15 cellular contexts compared by ENCODE assay signal in genomic region chr3:146117406-146118285, GRCh38. TPM values are rescaled to one million over a fixed set of nuclear protein-coding genes. Genes with fewer than 3 reads are reported as not detected.
DNase-seq lines count a peak whose midpoint lies in the region; ATAC-seq and TF ChIP-seq lines count a peak whose summit lies in the region.
"Had no signal": no experiment of that assay in that cellular context is flagged by ENCODE, and none has a peak within 500 bp of the region (broad histone marks: within the 10 kb centered on the region; RNA-seq: fewer than 3 reads in every experiment).

No MANE protein-coding gene starts in this region.

- H3K4me1 ChIP-seq in endocrine pancreas (ENCODE audit: control insufficient read depth, insufficient read depth, low read length) (peaks cover 25% of the 10 kb centered on the region), mesenchymal stem cell (ENCODE audit: control insufficient read depth, insufficient read depth, low read depth, low read length) (no peaks in the 10 kb centered on the region), spleen (no peaks in the 10 kb centered on the region)

- DNase-seq in AG09319 (ENCODE audit: extremely low read depth, low read depth) (peak; percentile 78), LNCaP clone FGC (ENCODE audit: low read depth) (peak; percentile 41), mesenchymal stem cell (peak; percentile 93), NCI-H345 treated with DMSO at 0.1 percent for 48 hours (lab: John Stamatoyannopoulos, UW; ENCODE audit: unreplicated experiment) (no peak), GM13977 (ENCODE audit: low spot score) (no peak), spleen (no peak)
- DNase-seq: activated CD4-positive, alpha-beta T cell treated with anti-CD3 and anti-CD28 coated beads for 4 hours; CD4-positive, alpha-beta T cell; NCI-H1105; NCI-H524 treated with DMSO at 0.1 percent for 48 hours; stomach had no signal

- intact Hi-C loops in spleen (cut with DNase I; ENCODE audit: low total_unique reads), result no loop called here

- H3K4me2 ChIP-seq in mesenchymal stem cell (ENCODE audit: low read length, poor library complexity, severe bottlenecking), result peak overlapping the region; percentile 29

- no CpG with 5 or more reads among the region's 2 CpGs for WGBS in mesenchymal stem cell
- 78 to 97% (median 91%) methylated on average over 2 of the region's 2 CpGs for WGBS in spleen, 5 donors

- H3K9ac ChIP-seq in endocrine pancreas (ENCODE audit: control insufficient read depth, insufficient read depth, low read length) (no peak overlapping the region), mesenchymal stem cell (ENCODE audit: low read length) (peak overlapping the region; percentile 88)

- H3K27me3 ChIP-seq in endocrine pancreas (ENCODE audit: control insufficient read depth, insufficient read depth, low read length) (no peaks in the 10 kb centered on the region), mesenchymal stem cell (ENCODE audit: control insufficient read depth in 1 of 2, insufficient read depth in 1 of 2, low read length in 2 of 2) (no peaks in the 10 kb centered on the region), spleen (replicated peaks in 1 of 7) (no peaks in the 10 kb centered on the region)
- H3K27me3 ChIP-seq: cardiac muscle cell, stomach had no signal

- no peak for ATAC-seq in GM18517 (IDR thresholded peaks at IDR 0.05; ENCODE audit: unreplicated experiment)

- no peak overlapping the region for H4K91ac ChIP-seq in mesenchymal stem cell (ENCODE audit: low read length)

- no peak overlapping the region for H3K14ac ChIP-seq in mesenchymal stem cell (ENCODE audit: low read length in 2 of 2)

- H2BK15ac ChIP-seq in mesenchymal stem cell (ENCODE audit: low read depth, poor library complexity, severe bottlenecking), result no peak overlapping the region

- peaks cover 9% of the 10 kb centered on the region for H3K79me1 ChIP-seq in mesenchymal stem cell (replicated peaks; ENCODE audit: low read length, poor library complexity, severe bottlenecking)

- TF ChIP-seq POLR2A in spleen (IDR thresholded peaks at IDR 0.05), result no peak

- H3K23ac ChIP-seq in mesenchymal stem cell (ENCODE audit: low read length in 2 of 2), result no peak overlapping the region

- in situ Hi-C loops in GM13977 (cut with MboI; ENCODE audit: low pct_unique_long_range_greater_than_20kb, low sequenced_read_pairs, unreplicated experiment), result no loop called here

- H3K18ac ChIP-seq in mesenchymal stem cell (ENCODE audit: low read depth in 1 of 2, low read length in 2 of 2), result no peak overlapping the region

- TF ChIP-seq CTCF in AG09319 (IDR thresholded peaks at IDR 0.05; ENCODE audit: low read depth, low read length), result no peak
- no peak for TF ChIP-seq CTCF in LNCaP clone FGC (IDR thresholded peaks at IDR 0.05; ENCODE audit: control insufficient read depth, extremely low read depth, insufficient read depth)
- no peak for TF ChIP-seq CTCF in GM13977 (IDR thresholded peaks at IDR 0.05; ENCODE audit: extremely low read depth, insufficient read depth, missing control alignments)
- no peak for TF ChIP-seq CTCF in spleen (IDR thresholded peaks at IDR 0.05 in 8 of 11, conservative IDR thresholded peaks at IDR 0.05 in 3 of 11)

- H2BK12ac ChIP-seq in mesenchymal stem cell (ENCODE audit: low read length in 2 of 2), result no peak overlapping the region

- no peak overlapping the region for H3K4ac ChIP-seq in mesenchymal stem cell (ENCODE audit: low read depth in 1 of 2, low read length in 2 of 2)

- H3K27ac ChIP-seq in mesenchymal stem cell (ENCODE audit: low read length, poor library complexity, severe bottlenecking), result peak overlapping the region; percentile 67
- H3K27ac ChIP-seq in spleen, result no peak overlapping the region
- H3K27ac ChIP-seq: cardiac muscle cell, RWPE1 had no signal

- H2AK5ac ChIP-seq in mesenchymal stem cell (ENCODE audit: low read length, severe bottlenecking), result no peak overlapping the region

- H2BK120ac ChIP-seq in mesenchymal stem cell (ENCODE audit: low read depth, low read length), result no peak overlapping the region

- H3K9me3 ChIP-seq in endocrine pancreas (ENCODE audit: control insufficient read depth, low read length), result no peaks in the 10 kb centered on the region
- peaks cover 23% of the 10 kb centered on the region for H3K9me3 ChIP-seq in mesenchymal stem cell (ENCODE audit: control insufficient read depth, low read length)
- peaks cover 6 to 45% (median 35%) of the 10 kb centered on the region in 8 donors for H3K9me3 ChIP-seq in spleen

- no peak overlapping the region for H4K8ac ChIP-seq in mesenchymal stem cell (ENCODE audit: low read length)

- H3K36me3 ChIP-seq in endocrine pancreas (ENCODE audit: control insufficient read depth, insufficient read depth, low read length) (no peaks in the 10 kb centered on the region), mesenchymal stem cell (ENCODE audit: control insufficient read depth in 1 of 2, insufficient read depth in 2 of 2, low read depth in 1 of 2, low read length in 2 of 2) (peaks cover 4 to 24% of the 10 kb centered on the region in 2 experiments), spleen (peaks cover 0 to 4% (median 0%) of the 10 kb centered on the region in 6 donors)

- no peak overlapping the region for H3K4me3 ChIP-seq in LNCaP clone FGC (ENCODE audit: low read depth, low read length)
- peak overlapping the region; percentile 34 for H3K4me3 ChIP-seq in endocrine pancreas (ENCODE audit: control insufficient read depth, insufficient read depth, low read length)
- peak overlapping the region in 1 of 2 experiments; percentile 17 for H3K4me3 ChIP-seq in mesenchymal stem cell (ENCODE audit: insufficient read depth in 1 of 2, low read depth in 1 of 2, low read length in 2 of 2)
- H3K4me3 ChIP-seq in spleen, result no peak overlapping the region
- H3K4me3 ChIP-seq: cardiac muscle cell, stomach had no signal

- no peak overlapping the region for H2AFZ ChIP-seq in mesenchymal stem cell (ENCODE audit: low read depth, low read length)

- no peak overlapping the region for H2BK5ac ChIP-seq in mesenchymal stem cell (ENCODE audit: low read depth, low read length, poor library complexity, severe bottlenecking)

RNA-seq across cellular contexts. Expression of gene PLOD2, which starts 43.3 kb away (rescaled TPM):
- polyA plus RNA-seq in mesenchymal stem cell (2013, experiment 1 of 2), result 154 TPM
- 161 TPM for polyA plus RNA-seq in mesenchymal stem cell (2013, experiment 2 of 2)
- 10 to 100 TPM in 6 of 7 donors, 1 to 10 TPM in 1; 8.8 to 35.8 (median 11.9) TPM for total RNA-seq in spleen
- polyA plus RNA-seq in spleen, result 1 to 10 TPM; 3.5 to 4.9 (median 4.7) TPM
- total RNA-seq: CD4-positive, alpha-beta T cell had no signal

Comparison
In these comparisons a context has a peak if more than half of its experiments do, and no peak if none do; other contexts are left out.
1. DNase-seq: peak in AG09319 (single experiment), LNCaP clone FGC (single experiment) and mesenchymal stem cell (single experiment); none in NCI-H345 treated with DMSO at 0.1 percent for 48 hours (single experiment), GM13977 (single experiment) and spleen (single experiment).